ENCODE assay signal across 1 cellular context in the genomic region with DNA sequence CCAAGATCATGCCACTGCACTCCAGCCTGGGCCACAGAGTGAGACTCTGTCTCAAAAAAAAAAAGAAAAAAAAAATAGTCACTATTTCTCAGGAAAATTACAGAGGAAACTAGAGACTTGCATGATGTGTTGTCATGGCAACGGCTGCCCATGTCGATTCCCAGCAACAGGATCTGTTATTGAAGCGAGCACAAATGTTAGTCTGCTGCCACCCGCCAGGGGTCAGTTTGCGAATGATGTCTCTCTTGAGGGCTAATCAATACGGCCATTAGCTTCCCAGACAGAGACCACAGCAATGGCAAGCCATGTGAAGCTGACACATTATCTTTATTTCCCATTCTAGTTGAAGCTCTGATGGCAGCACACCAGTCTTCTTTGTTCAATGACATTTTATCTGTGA.
TF ChIP-seq lines count a peak whose summit lies in the region.

No MANE protein-coding gene starts in this region.

TF ChIP-seq in HepG2, 621 proteins besides CTCF, POLR2A, EP300 and RAD21:
- no peak for TF ChIP-seq BCL6 (CRISPR knock-in tag; IDR thresholded peaks at IDR 0.05)
- no peak for TF ChIP-seq POLR2G (IDR thresholded peaks at IDR 0.05; ENCODE audit: low read depth, low read length)
- TF ChIP-seq RFX1 (IDR thresholded peaks at IDR 0.05) = peak; percentile 58
- TF ChIP-seq ZNF225 (CRISPR knock-in tag; IDR thresholded peaks at IDR 0.05) = no peak
- no peak for TF ChIP-seq NCOA2 (CRISPR knock-in tag; IDR thresholded peaks at IDR 0.05)
